Comparison of ENCODE assay signal across 12 cellular contexts in the genomic region with DNA sequence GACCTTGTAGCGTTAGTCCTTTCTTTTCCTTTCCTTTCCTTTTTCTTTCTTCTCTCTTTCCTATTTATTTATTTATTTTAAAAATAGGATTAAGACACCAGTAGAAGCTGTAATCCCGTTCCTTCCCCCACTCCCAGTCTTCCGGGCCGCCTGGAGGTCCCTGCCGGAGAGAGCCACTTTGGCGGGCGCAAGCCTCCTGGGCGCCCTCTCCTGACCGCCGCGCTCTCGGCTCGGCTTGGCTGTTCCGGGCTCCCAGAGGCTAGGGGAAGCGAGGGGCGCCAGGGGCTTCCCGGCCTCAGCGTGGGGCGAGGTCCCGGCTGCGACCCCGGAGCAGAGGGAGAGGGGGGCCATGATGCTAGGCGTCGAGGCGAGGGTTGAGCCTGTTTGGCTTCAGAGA. TPM values are rescaled to one million over a fixed set of nuclear protein-coding genes. Genes with fewer than 3 reads are reported as not detected.
DNase-seq lines count a peak whose midpoint lies in the region; ATAC-seq and TF ChIP-seq lines count a peak whose summit lies in the region.
"Had no signal": no experiment of that assay in that cellular context is flagged by ENCODE, and none has a peak within 500 bp of the region (broad histone marks: within the 10 kb centered on the region; RNA-seq: fewer than 3 reads in every experiment).

No MANE protein-coding gene starts in this region.

- peak in 3 of 7 donors; percentile 40 to 43 (median 42) for DNase-seq in adrenal gland
- DNase-seq in heart right ventricle: peak in 1 of 2 donors; percentile 36
- DNase-seq in neuronal stem cell (ENCODE audit: low spot score): no peak
- no peak for DNase-seq in Ammon's horn (ENCODE audit: low spot score)
- no peak for DNase-seq in DMS 273 (lab: John Stamatoyannopoulos, UW; ENCODE audit: unreplicated experiment)
- no peak for DNase-seq in effector CD8-positive, alpha-beta T cell (lab: John Stamatoyannopoulos, UW)
- DNase-seq: activated T-cell treated with anti-CD3 and anti-CD28 coated beads, Interleukin-2, amount 50 U/mL, for 4 hours; BE2C; NCI-H1048 had no signal

- H3K14ac ChIP-seq in neuronal stem cell (ENCODE audit: low read length): peak overlapping the region; percentile 21

- no peak overlapping the region for H4K91ac ChIP-seq in neuronal stem cell (ENCODE audit: low read depth, low read length, poor library complexity)

- H3K79me2 ChIP-seq in ACC112 (ENCODE audit: control insufficient read depth, insufficient read depth, low read length, unreplicated experiment): peaks cover 10% of the 10 kb centered on the region

- H3K27me3 ChIP-seq in ACC112 (ENCODE audit: insufficient read depth, low read length) (no peaks in the 10 kb centered on the region), adrenal gland (no peaks in the 10 kb centered on the region), heart right ventricle (peaks cover 0 to 62% (median 0%) of the 10 kb centered on the region in 7 donors), neuronal stem cell (ENCODE audit: control insufficient read depth in 3 of 3, insufficient read depth in 3 of 3, low read depth in 1 of 3, low read length in 3 of 3) (peaks cover 0 to 48% (median 3%) of the 10 kb centered on the region in 3 experiments)
- H3K27me3 ChIP-seq: BE2C, SJSA1 had no signal

- peak overlapping the region; percentile 88 for H2AK5ac ChIP-seq in neuronal stem cell (ENCODE audit: low read depth, low read length)

- H3K79me1 ChIP-seq in neuronal stem cell (ENCODE audit: low read depth, low read length): peaks cover 2% of the 10 kb centered on the region

- intact Hi-C loops in adrenal gland (cut with DNase I) (no loop called here), heart right ventricle (cut with DNase I) (loop anchor here in 3 of 10 donors (5.0 to 10.0 kb wide), 3 partner anchors 37 to 879 kb away; no protein-coding TSS in a partner anchor)

- H3K4ac ChIP-seq in neuronal stem cell (ENCODE audit: low read length): no peak overlapping the region

- H3K9me3 ChIP-seq in adrenal gland (replicated peaks in 1 of 3) (no peaks in the 10 kb centered on the region), heart right ventricle (no peaks in the 10 kb centered on the region), neuronal stem cell (replicated peaks in 1 of 2; ENCODE audit: control insufficient read depth in 2 of 2, insufficient read depth in 1 of 2, low read depth in 1 of 2, low read length in 2 of 2) (no peaks in the 10 kb centered on the region)
- H3K9me3 ChIP-seq: BE2C, SJSA1 had no signal

- H3K36me3 ChIP-seq in ACC112 (ENCODE audit: insufficient read depth, low read length) (no peaks in the 10 kb centered on the region), adrenal gland (replicated peaks in 1 of 2) (peaks cover 0 to 29% of the 10 kb centered on the region in 2 donors), heart right ventricle (peaks cover 0 to 24% (median 0%) of the 10 kb centered on the region in 9 donors), neuronal stem cell (replicated peaks in 1 of 2; ENCODE audit: control insufficient read depth in 2 of 2, insufficient read depth in 2 of 2, low read length in 2 of 2) (peaks cover 0 to 87% of the 10 kb centered on the region in 2 donors)

- no peak overlapping the region for H2BK120ac ChIP-seq in neuronal stem cell (ENCODE audit: low read depth, low read length)

- no peak for TF ChIP-seq POLR2A in adrenal gland (IDR thresholded peaks at IDR 0.05)

- H3K4me1 ChIP-seq in ACC112 (ENCODE audit: control insufficient read depth, insufficient read depth, low read length, unreplicated experiment) (peaks cover 16% of the 10 kb centered on the region), adrenal gland (replicated peaks in 1 of 2) (peaks cover 4 to 52% of the 10 kb centered on the region in 2 donors), heart right ventricle (peaks cover 0 to 45% (median 17%) of the 10 kb centered on the region in 9 donors), neuronal stem cell (ENCODE audit: control insufficient read depth in 2 of 2, insufficient read depth in 1 of 2, low read depth in 1 of 2, low read length in 2 of 2) (peaks cover 12 to 28% of the 10 kb centered on the region in 2 donors)
- H3K4me1 ChIP-seq: BE2C, SJSA1 had no signal

- peak overlapping the region; percentile 70 for H3K9ac ChIP-seq in neuronal stem cell (ENCODE audit: low read depth, low read length, poor library complexity)

- ATAC-seq in heart right ventricle (peak; percentile 56 to 82 (median 80)), HG03139 (IDR thresholded peaks at IDR 0.05; ENCODE audit: unreplicated experiment) (no peak)
- ATAC-seq: activated T-cell treated with anti-CD3 and anti-CD28 coated beads, Interleukin-2, amount 50 U/mL, for 4 hours had no signal

- TF ChIP-seq CTCF in adrenal gland (IDR thresholded peaks at IDR 0.05): no peak
- peak in 6 of 9 donors; percentile 15 to 49 (median 38) for TF ChIP-seq CTCF in heart right ventricle (IDR thresholded peaks at IDR 0.05)

- no peak overlapping the region for H2BK5ac ChIP-seq in neuronal stem cell (ENCODE audit: low read length)

- WGBS in adrenal gland, 4 donors: 5 to 10% (median 7%) methylated on average over 21 to 25 of the region's 25 CpGs
- WGBS in heart right ventricle, 2 donors: 14 to 25% methylated on average over 25 of the region's 25 CpGs
- WGBS in neuronal stem cell (ENCODE audit: extremely low coverage in 2 of 2, insufficient read length in 2 of 2, insufficient replicate concordance in 1 of 2), 2 donors: no CpG with 5 or more reads among the region's 25 CpGs

- H2AFZ ChIP-seq in ACC112 (ENCODE audit: low read length, unreplicated experiment) (peak overlapping the region; percentile 46), neuronal stem cell (ENCODE audit: low read length) (no peak overlapping the region)

- peak overlapping the region; percentile 92 for H4K8ac ChIP-seq in neuronal stem cell (ENCODE audit: low read depth, low read length)

- H3K27ac ChIP-seq in ACC112 (ENCODE audit: low read depth, low read length): peak overlapping the region; percentile 54
- peak overlapping the region; percentile 67 to 96 (median 93) for H3K27ac ChIP-seq in adrenal gland
- H3K27ac ChIP-seq in heart right ventricle: peak overlapping the region; percentile 62 to 95 (median 86)
- H3K27ac ChIP-seq in neuronal stem cell (replicated peaks; ENCODE audit: low read length): no peak overlapping the region
- H3K27ac ChIP-seq: SJSA1 had no signal

- H2BK15ac ChIP-seq in neuronal stem cell (ENCODE audit: low read length): peak overlapping the region; percentile 97

- H3K23ac ChIP-seq in neuronal stem cell (ENCODE audit: low read depth, low read length, poor library complexity): peak overlapping the region; percentile 73

- peak overlapping the region; percentile 98 for H3K18ac ChIP-seq in neuronal stem cell (ENCODE audit: low read length)

- peak overlapping the region; percentile 97 for H2BK12ac ChIP-seq in neuronal stem cell (ENCODE audit: low read length)

- peak overlapping the region; percentile 73 for H3K4me2 ChIP-seq in neuronal stem cell (ENCODE audit: insufficient read depth, low read length, poor library complexity, severe bottlenecking)

- H3K4me3 ChIP-seq in ACC112 (ENCODE audit: low read depth, low read length) (peak overlapping the region; percentile 56), adrenal gland (peak overlapping the region in 2 of 4 donors; percentile 11 to 71), heart right ventricle (peak overlapping the region; percentile 27 to 83 (median 40)), neuronal stem cell (ENCODE audit: low read length in 2 of 2) (peak overlapping the region in 1 of 2 donors; percentile 69)
- H3K4me3 ChIP-seq: SJSA1 had no signal

RNA-seq across cellular contexts. Expression of a gene that starts 10.9 kb away (rescaled TPM):
- 100 to 1,000 TPM in 5 of 8 donors, 10 to 100 TPM in 3; 56.3 to 257 (median 129) TPM for total RNA-seq in adrenal gland
- 100 to 1,000 TPM in 1 of 3 donors, 10 to 100 TPM in 2; 75.4 to 106 (median 98.4) TPM for polyA plus RNA-seq in adrenal gland
- 10 to 100 TPM; 24.8 to 63.8 (median 38.6) TPM for total RNA-seq in heart right ventricle
- polyA plus RNA-seq in heart right ventricle: 10 to 100 TPM; 28.5 to 44.9 TPM
- polyA plus RNA-seq in neuronal stem cell (2013, experiment 1 of 2): 7.8 TPM
- polyA plus RNA-seq in neuronal stem cell (2013, experiment 2 of 2): 8.8 TPM

Comparison
In these comparisons a context has a peak if more than half of its experiments do, and no peak if none do; other contexts are left out.
1. CTCF ChIP-seq: peak in heart right ventricle (6 of 9); none in adrenal gland (0 of 6).